Comparison of ENCODE assay signal across 2 cellular contexts in the genomic region with DNA sequence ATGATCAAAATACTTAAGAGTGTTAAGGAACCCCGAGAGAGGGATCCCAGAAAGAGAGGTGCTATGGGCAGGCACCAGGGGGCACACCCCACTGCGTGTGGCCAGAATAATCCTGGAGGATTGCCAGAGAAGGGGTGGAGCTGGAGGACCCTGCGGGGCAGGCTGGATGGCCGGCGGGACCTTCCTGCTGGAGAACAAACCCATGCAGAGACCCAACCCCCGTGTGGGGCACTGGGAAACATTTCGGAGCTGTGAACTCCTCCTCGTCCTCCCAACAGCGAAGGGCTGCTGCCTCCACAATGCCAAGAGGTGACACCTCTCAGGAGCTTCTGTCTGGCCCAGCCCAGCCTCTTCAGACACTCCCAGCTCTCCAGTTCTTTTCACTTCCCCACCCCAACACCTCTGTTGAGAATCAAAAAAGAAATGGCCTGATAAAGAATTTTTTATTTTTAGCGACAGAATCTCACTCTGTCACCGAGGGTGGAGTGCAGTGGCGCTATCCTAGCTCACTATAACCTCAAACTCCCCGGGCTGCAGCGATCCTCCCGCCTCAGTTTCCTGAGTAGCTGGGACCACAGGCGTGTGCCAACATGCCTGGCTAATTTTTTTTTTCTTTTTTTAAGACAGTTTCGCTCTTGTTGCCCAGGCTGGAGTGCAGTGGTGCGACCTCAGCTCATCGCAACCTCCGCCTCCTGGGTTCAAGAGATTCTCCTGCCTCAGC.
TF ChIP-seq lines count a peak whose summit lies in the region.

No MANE protein-coding gene starts in this region.

TF ChIP-seq in SK-N-SH, 30 proteins besides CTCF, POLR2A, EP300 and RAD21 (continued from another document):
- TF ChIP-seq, protein P1, sequence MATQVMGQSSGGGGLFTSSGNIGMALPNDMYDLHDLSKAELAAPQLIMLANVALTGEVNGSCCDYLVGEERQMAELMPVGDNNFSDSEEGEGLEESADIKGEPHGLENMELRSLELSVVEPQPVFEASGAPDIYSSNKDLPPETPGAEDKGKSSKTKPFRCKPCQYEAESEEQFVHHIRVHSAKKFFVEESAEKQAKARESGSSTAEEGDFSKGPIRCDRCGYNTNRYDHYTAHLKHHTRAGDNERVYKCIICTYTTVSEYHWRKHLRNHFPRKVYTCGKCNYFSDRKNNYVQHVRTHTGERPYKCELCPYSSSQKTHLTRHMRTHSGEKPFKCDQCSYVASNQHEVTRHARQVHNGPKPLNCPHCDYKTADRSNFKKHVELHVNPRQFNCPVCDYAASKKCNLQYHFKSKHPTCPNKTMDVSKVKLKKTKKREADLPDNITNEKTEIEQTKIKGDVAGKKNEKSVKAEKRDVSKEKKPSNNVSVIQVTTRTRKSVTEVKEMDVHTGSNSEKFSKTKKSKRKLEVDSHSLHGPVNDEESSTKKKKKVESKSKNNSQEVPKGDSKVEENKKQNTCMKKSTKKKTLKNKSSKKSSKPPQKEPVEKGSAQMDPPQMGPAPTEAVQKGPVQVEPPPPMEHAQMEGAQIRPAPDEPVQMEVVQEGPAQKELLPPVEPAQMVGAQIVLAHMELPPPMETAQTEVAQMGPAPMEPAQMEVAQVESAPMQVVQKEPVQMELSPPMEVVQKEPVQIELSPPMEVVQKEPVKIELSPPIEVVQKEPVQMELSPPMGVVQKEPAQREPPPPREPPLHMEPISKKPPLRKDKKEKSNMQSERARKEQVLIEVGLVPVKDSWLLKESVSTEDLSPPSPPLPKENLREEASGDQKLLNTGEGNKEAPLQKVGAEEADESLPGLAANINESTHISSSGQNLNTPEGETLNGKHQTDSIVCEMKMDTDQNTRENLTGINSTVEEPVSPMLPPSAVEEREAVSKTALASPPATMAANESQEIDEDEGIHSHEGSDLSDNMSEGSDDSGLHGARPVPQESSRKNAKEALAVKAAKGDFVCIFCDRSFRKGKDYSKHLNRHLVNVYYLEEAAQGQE (IDR thresholded peaks at IDR 0.05; ENCODE audit: low read depth, low read length) = no peak
- TF ChIP-seq NFIC (IDR thresholded peaks at IDR 0.05; ENCODE audit: borderline replicate concordance) (no peak), MXI1 (IDR thresholded peaks at IDR 0.05; ENCODE audit: low read depth, low read length) (no peak), RFX5 (IDR thresholded peaks at IDR 0.05; ENCODE audit: low read length) (no peak), RXRA (IDR thresholded peaks at IDR 0.05; ENCODE audit: borderline replicate concordance, low read depth) (no peak)

TF ChIP-seq in SK-N-SH treated with all-trans-retinoic acid at 6 μM for 48 hours, 23 proteins besides CTCF, POLR2A, EP300 and RAD21 (continued from another document):
- TF ChIP-seq, protein P2, sequence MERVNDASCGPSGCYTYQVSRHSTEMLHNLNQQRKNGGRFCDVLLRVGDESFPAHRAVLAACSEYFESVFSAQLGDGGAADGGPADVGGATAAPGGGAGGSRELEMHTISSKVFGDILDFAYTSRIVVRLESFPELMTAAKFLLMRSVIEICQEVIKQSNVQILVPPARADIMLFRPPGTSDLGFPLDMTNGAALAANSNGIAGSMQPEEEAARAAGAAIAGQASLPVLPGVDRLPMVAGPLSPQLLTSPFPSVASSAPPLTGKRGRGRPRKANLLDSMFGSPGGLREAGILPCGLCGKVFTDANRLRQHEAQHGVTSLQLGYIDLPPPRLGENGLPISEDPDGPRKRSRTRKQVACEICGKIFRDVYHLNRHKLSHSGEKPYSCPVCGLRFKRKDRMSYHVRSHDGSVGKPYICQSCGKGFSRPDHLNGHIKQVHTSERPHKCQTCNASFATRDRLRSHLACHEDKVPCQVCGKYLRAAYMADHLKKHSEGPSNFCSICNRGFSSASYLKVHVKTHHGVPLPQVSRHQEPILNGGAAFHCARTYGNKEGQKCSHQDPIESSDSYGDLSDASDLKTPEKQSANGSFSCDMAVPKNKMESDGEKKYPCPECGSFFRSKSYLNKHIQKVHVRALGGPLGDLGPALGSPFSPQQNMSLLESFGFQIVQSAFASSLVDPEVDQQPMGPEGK (CRISPR knock-in tag; IDR thresholded peaks at IDR 0.05; ENCODE audit: borderline replicate concordance) = no peak
- TF ChIP-seq RARB (CRISPR knock-in tag; IDR thresholded peaks at IDR 0.05) (no peak), ZC3H10 (CRISPR knock-in tag; IDR thresholded peaks at IDR 0.05) (no peak), BACH2 (CRISPR knock-in tag; IDR thresholded peaks at IDR 0.05; ENCODE audit: borderline replicate concordance) (no peak), PPARA (CRISPR knock-in tag; IDR thresholded peaks at IDR 0.05; ENCODE audit: borderline replicate concordance) (no peak), TOX (CRISPR knock-in tag; IDR thresholded peaks at IDR 0.05; ENCODE audit: borderline replicate concordance) (no peak), CREB5 (CRISPR knock-in tag; IDR thresholded peaks at IDR 0.05; ENCODE audit: low read depth) (no peak), POU6F1 (CRISPR knock-in tag; IDR thresholded peaks at IDR 0.05; ENCODE audit: borderline replicate concordance, low read depth) (no peak), ZFP30 (CRISPR knock-in tag; IDR thresholded peaks at IDR 0.05) (no peak), ZNF565 (CRISPR knock-in tag; conservative IDR thresholded peaks at IDR 0.05; ENCODE audit: low read depth) (no peak)
